8 cellular contexts compared by ENCODE assay signal in genomic region chrX:55160685-55161552, GRCh38. TPM values are rescaled to one million over a fixed set of nuclear protein-coding genes. Genes with fewer than 3 reads are reported as not detected.
DNase-seq lines count a peak whose midpoint lies in the region; ATAC-seq and TF ChIP-seq lines count a peak whose summit lies in the region.

No MANE protein-coding gene starts in this region.

- H3K27me3 ChIP-seq in BJ (ENCODE audit: control insufficient read depth, insufficient read depth, low read length) (no peaks in the 10 kb centered on the region), kidney epithelial cell (ENCODE audit: control insufficient read depth, insufficient read depth, low read length) (peaks cover 2% of the 10 kb centered on the region)

- CTCF ChIA-PET in BJ (lab: Yijun Ruan, JAX), result interaction anchor here (1.2 kb wide), 1 partner anchor 26 kb away, joined by 3 read pairs; no protein-coding TSS in a partner anchor

- peak overlapping the region; percentile 48 for H3K4me3 ChIP-seq in BJ (ENCODE audit: low read depth, low read length)
- H3K4me3 ChIP-seq in kidney epithelial cell (ENCODE audit: low read depth, low read length), result peak overlapping the region; percentile 55

- H3K36me3 ChIP-seq in BJ (ENCODE audit: control insufficient read depth, insufficient read depth, low read length) (no peaks in the 10 kb centered on the region), kidney epithelial cell (ENCODE audit: control insufficient read depth, insufficient read depth, low read length) (no peaks in the 10 kb centered on the region)

- TF ChIP-seq POLR2A in GM19193 (IDR thresholded peaks at IDR 0.05; ENCODE audit: extremely low read depth, insufficient read depth, insufficient read length), result peak; percentile 80

- peaks cover 15% of the 10 kb centered on the region for H3K9me3 Mint-ChIP-seq in chondrocyte (ENCODE audit: low read depth)

- H3K4me1 Mint-ChIP-seq in chondrocyte (ENCODE audit: low read depth), result peaks cover 5% of the 10 kb centered on the region

- no peaks in the 10 kb centered on the region for H3K27me3 Mint-ChIP-seq in chondrocyte (ENCODE audit: low read depth)

- no peaks in the 10 kb centered on the region for H3K36me3 Mint-ChIP-seq in chondrocyte (ENCODE audit: low read depth)

- peak overlapping the region; percentile 96 for H3K27ac Mint-ChIP-seq in chondrocyte (ENCODE audit: unreplicated experiment)

- peak overlapping the region; percentile 85 for H3K4me3 Mint-ChIP-seq in chondrocyte (ENCODE audit: unreplicated experiment)

- POLR2A ChIA-PET in BJ (lab: Charles Lee), result no interaction called here

- DNase-seq in BJ (ENCODE audit: low read depth) (peak; percentile 53), NCI-H446 treated with DMSO at 0.1 percent for 48 hours (lab: John Stamatoyannopoulos, UW) (peak; percentile 73), chondrocyte (ENCODE audit: low spot score) (peak; percentile 94), kidney epithelial cell (ENCODE audit: low read depth) (peak; percentile 69)
- DNase-seq in activated CD4-positive, alpha-beta T cell treated with anti-CD3 and anti-CD28 coated beads for 1 hour, result peak; percentile 83
- peak; percentile 90 for DNase-seq in stimulated activated CD4-positive, alpha-beta T cell treated with anti-CD3 and anti-CD28 coated beads, Interleukin-15, amount 100 ng/mL, for 24 hours

- peak; percentile 24; the same call in 1 of the 2 replicates for TF ChIP-seq CTCF in BJ (IDR thresholded peaks at IDR 0.05; ENCODE audit: insufficient read depth, low read depth, low read length)
- peak; percentile 70 for TF ChIP-seq CTCF in chondrocyte (IDR thresholded peaks at IDR 0.05)
- peak; percentile 54 for TF ChIP-seq CTCF in kidney epithelial cell (IDR thresholded peaks at IDR 0.05; ENCODE audit: insufficient read depth, low read length, poor library complexity, severe bottlenecking)

- ATAC-seq in HG03432 (IDR thresholded peaks at IDR 0.05; ENCODE audit: unreplicated experiment), result peak; percentile 95

RNA-seq across cellular contexts. Expression of gene PAGE5, which starts 59.2 kb away (rescaled TPM):
- not detected in 2 replicates for polyA plus RNA-seq in BJ (2011; rRNA removed)
- polyA minus RNA-seq in BJ (2011; rRNA and poly(A)+ RNA removed), result not detected in 2 replicates
- total RNA-seq in chondrocyte (not detected in 3 replicates), kidney epithelial cell (not detected in 2 replicates)

Comparison
In these comparisons a context has a peak if more than half of its experiments do, and no peak if none do; other contexts are left out.
1. Peak in every context shown above with its lines: DNase-seq, ATAC-seq and H3K4me3 ChIP-seq.